ENCODE assay signal across 26 cellular contexts in the genomic region with DNA sequence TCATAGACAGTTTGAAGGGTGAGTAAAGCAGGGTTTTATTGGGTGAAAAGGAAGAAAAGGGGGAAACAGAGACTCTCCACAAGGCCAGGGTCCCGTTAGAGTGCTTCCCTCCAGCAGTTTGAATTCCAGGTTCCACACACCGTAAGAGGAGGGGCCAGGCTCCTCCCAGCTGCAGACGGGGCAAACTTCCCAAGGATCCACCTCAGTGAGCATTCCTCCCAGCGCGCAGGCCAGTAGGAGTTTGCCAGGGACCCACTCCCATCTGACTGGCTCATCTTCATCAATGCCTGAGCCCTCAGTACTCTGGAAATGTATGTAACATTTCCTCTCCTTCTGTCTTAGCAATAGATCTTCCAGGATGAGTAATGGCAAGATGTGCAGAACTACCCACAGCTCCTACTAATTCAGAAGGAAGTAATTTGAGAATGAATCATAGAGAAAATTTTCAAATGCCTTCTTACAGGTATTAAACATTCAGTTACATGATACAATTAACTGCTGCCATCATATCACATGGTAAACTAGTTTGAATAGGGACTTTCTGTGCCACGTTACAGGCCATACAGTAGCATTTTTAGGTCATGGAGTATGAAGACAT. TPM values are rescaled to one million over a fixed set of nuclear protein-coding genes. Genes with fewer than 3 reads are reported as not detected.
DNase-seq lines count a peak whose midpoint lies in the region; FAIRE-seq and TF ChIP-seq lines count a peak whose summit lies in the region.
"Had no signal": no experiment of that assay in that cellular context is flagged by ENCODE, and none has a peak within 500 bp of the region (broad histone marks: within the 10 kb centered on the region; RNA-seq: fewer than 3 reads in every experiment).

No MANE protein-coding gene starts in this region.

- no peaks in the 10 kb centered on the region for H3K36me3 Mint-ChIP-seq in Caco-2 (ENCODE audit: insufficient read depth, unreplicated experiment)
- H3K36me3 Mint-ChIP-seq: activated naive CD4-positive, alpha-beta T cell treated with anti-CD3 and anti-CD28 coated beads, Interleukin-2, amount 10 ng/mL, durations not matched to agents 7 days and 5 days; CD4-positive, alpha-beta memory T cell; type B pancreatic cell had no signal

- H3K27me3 Mint-ChIP-seq in Caco-2 (ENCODE audit: insufficient read depth, unreplicated experiment), result peaks cover 10% of the 10 kb centered on the region
- H3K27me3 Mint-ChIP-seq: activated CD4-positive, alpha-beta T cell treated with anti-CD3 and anti-CD28 coated beads for 36 hours; activated naive CD4-positive, alpha-beta T cell treated with anti-CD3 and anti-CD28 coated beads, Interleukin-2, amount 10 ng/mL, durations not matched to agents 7 days and 5 days; CD4-positive, alpha-beta memory T cell had no signal

- no peaks in the 10 kb centered on the region for H3K4me1 ChIP-seq in Caco-2
- H3K4me1 ChIP-seq: A549, body of pancreas, heart left ventricle had no signal

- H3K4me3 ChIP-seq in bronchial epithelial cell (ENCODE audit: low read depth, low read length) (no peak overlapping the region), Caco-2 (ENCODE audit: low read depth, low read length) (no peak overlapping the region)
- H3K4me3 ChIP-seq: A549, body of pancreas, heart left ventricle, SK-N-MC had no signal

- H3K4me1 Mint-ChIP-seq in Caco-2 (ENCODE audit: low read depth, unreplicated experiment), result no peaks in the 10 kb centered on the region
- H3K4me1 Mint-ChIP-seq: activated CD4-positive, alpha-beta T cell treated with anti-CD3 and anti-CD28 coated beads for 36 hours; activated naive CD4-positive, alpha-beta T cell treated with anti-CD3 and anti-CD28 coated beads, Interleukin-2, amount 10 ng/mL, durations not matched to agents 7 days and 5 days; CD4-positive, alpha-beta memory T cell; neural crest cell had no signal

- H3K9me3 Mint-ChIP-seq in Caco-2 (ENCODE audit: unreplicated experiment), result no peaks in the 10 kb centered on the region
- H3K9me3 Mint-ChIP-seq: activated naive CD4-positive, alpha-beta T cell treated with anti-CD3 and anti-CD28 coated beads, Interleukin-2, amount 10 ng/mL, durations not matched to agents 7 days and 5 days; neural crest cell; type B pancreatic cell had no signal

- TF ChIP-seq CTCF in bronchial epithelial cell (IDR thresholded peaks at IDR 0.05; ENCODE audit: insufficient read depth, low read length, severe bottlenecking) (no peak), Caco-2 (IDR thresholded peaks at IDR 0.05; ENCODE audit: insufficient read depth in 1 of 2, low read depth in 1 of 2, low read length in 1 of 2, severe bottlenecking in 1 of 2, unreplicated experiment in 1 of 2) (no peak)

- no peaks in the 10 kb centered on the region for H3K9me3 ChIP-seq in Caco-2
- H3K9me3 ChIP-seq: A549, body of pancreas, heart left ventricle had no signal

- H3K4me3 Mint-ChIP-seq in Caco-2 (ENCODE audit: unreplicated experiment), result no peak overlapping the region
- H3K4me3 Mint-ChIP-seq: activated CD4-positive, alpha-beta T cell treated with anti-CD3 and anti-CD28 coated beads for 36 hours; activated naive CD4-positive, alpha-beta T cell treated with anti-CD3 and anti-CD28 coated beads, Interleukin-2, amount 10 ng/mL, durations not matched to agents 7 days and 5 days; CD4-positive, alpha-beta memory T cell; HFFc6; neural crest cell; type B pancreatic cell had no signal

- H3K27me3 ChIP-seq in bronchial epithelial cell (ENCODE audit: control insufficient read depth, insufficient read depth, low read length), result no peaks in the 10 kb centered on the region
- no peaks in the 10 kb centered on the region; the same call in 1 of the 2 replicates for H3K27me3 ChIP-seq in Caco-2 (replicated peaks; ENCODE audit: control insufficient read depth, insufficient read depth, low read length)
- H3K27me3 ChIP-seq: body of pancreas had no signal

- peak; percentile 57 for FAIRE-seq in HTR-8/SVneo (lab: Jason Lieb, UNC)
- no peak for FAIRE-seq in bronchial epithelial cell (lab: Jason Lieb, UNC)
- no peak for FAIRE-seq in GM12891 (lab: Jason Lieb, UNC)
- FAIRE-seq: A549 had no signal

- TF ChIP-seq POLR2A in GM12891 (IDR thresholded peaks at IDR 0.05; ENCODE audit: low read depth, low read length), result no peak

- intact Hi-C loops in Caco-2 (cut with micrococcal nuclease; ENCODE audit: unreplicated experiment), result no loop called here

- POLR2A ChIA-PET in Caco-2 (lab: Charles Lee), result no interaction called here

- DNase-seq in A172 (ENCODE audit: low spot score) (peak; percentile 21), HTR-8/SVneo (ENCODE audit: insufficient read length, low spot score) (peak; percentile 19), bronchial epithelial cell (ENCODE audit: low read depth) (peak; percentile 98), kidney tubule cell (ENCODE audit: low spot score) (peak; percentile 88), GM12891 (ENCODE audit: insufficient read length, low spot score) (no peak), NCI-H2107 (lab: John Stamatoyannopoulos, UW) (no peak), Caco-2 (no peak)
- no peak for DNase-seq in activated CD4-positive, alpha-beta T cell treated with anti-CD3 and anti-CD28 coated beads, Interleukin-2, amount 50 U/mL, for 4 hours
- DNase-seq: activated CD4-positive, alpha-beta T cell treated with anti-CD3 and anti-CD28 coated beads for 36 hours; activated naive CD4-positive, alpha-beta T cell treated with anti-CD3 and anti-CD28 coated beads, Interleukin-2, amount 10 ng/mL, durations not matched to agents 7 days and 5 days; body of pancreas; CD4-positive, alpha-beta memory T cell; dermis blood vessel endothelial cell; DND-41; heart left ventricle; HFFc6; kidney glomerular epithelial cell; midbrain; NCI-H2029 treated with DMSO at 0.1 percent for 48 hours; NCI-H524 treated with DMSO at 0.1 percent for 48 hours; stimulated activated naive CD8-positive, alpha-beta T cell treated with anti-CD3 and anti-CD28 coated beads, Interleukin-15, Interleukin-2, amounts not matched to agents 100 U/mL and 50 U/mL, for 24 hours had no signal

- no peak overlapping the region for H3K27ac Mint-ChIP-seq in Caco-2 (ENCODE audit: unreplicated experiment)
- H3K27ac Mint-ChIP-seq: activated CD4-positive, alpha-beta T cell treated with anti-CD3 and anti-CD28 coated beads for 36 hours; activated naive CD4-positive, alpha-beta T cell treated with anti-CD3 and anti-CD28 coated beads, Interleukin-2, amount 10 ng/mL, durations not matched to agents 7 days and 5 days; HFFc6; type B pancreatic cell had no signal

- CTCF ChIA-PET in Caco-2 (lab: Charles Lee), result no interaction called here

- no TSS peak for BruUV-seq in Caco-2 (replicated peaks; lab: Mats Ljungman, UMichigan)

- H3K36me3 ChIP-seq in bronchial epithelial cell (ENCODE audit: control insufficient read depth, insufficient read depth, low read length), result no peaks in the 10 kb centered on the region
- no peaks in the 10 kb centered on the region for H3K36me3 ChIP-seq in Caco-2 (ENCODE audit: control insufficient read depth, insufficient read depth, low read length)
- H3K36me3 ChIP-seq: heart left ventricle had no signal

TF ChIP-seq in GM12891, 5 proteins besides CTCF, POLR2A, EP300 and RAD21:
- TF ChIP-seq SPI1 (IDR thresholded peaks at IDR 0.05; ENCODE audit: low read depth, low read length) (no peak), TAF1 (IDR thresholded peaks at IDR 0.05; ENCODE audit: low read depth, low read length) (no peak), POLR2AphosphoS5 (IDR thresholded peaks at IDR 0.05; ENCODE audit: low read depth, low read length) (no peak), POU2F2 (IDR thresholded peaks at IDR 0.05; ENCODE audit: low read depth, low read length) (no peak), PAX5 (IDR thresholded peaks at IDR 0.05; ENCODE audit: insufficient read depth, low read length, severe bottlenecking) (no peak)
TF ChIP-seq in GM12891: peak in this region for 0.

RNA-seq across cellular contexts. Expression of a gene that starts 34.0 kb away (rescaled TPM):
- total RNA-seq in A172 (2014; rRNA removed; shearing (Covaris generic)), result not detected in 2 replicates
- total RNA-seq in bronchial epithelial cell (0.79 and 1.4 TPM in 2 replicates), Caco-2 (2022) (0.14 and 0.32 TPM in 2 replicates)
- polyA plus RNA-seq in GM12891 (2012; ENCODE audit: low read depth, missing spikeins), result not detected
- total RNA-seq: activated CD4-positive, alpha-beta T cell treated with anti-CD3 and anti-CD28 coated beads for 36 hours; CD4-positive, alpha-beta memory T cell; HFFc6; neural crest cell; pulmonary artery endothelial cell had no signal
- polyA plus RNA-seq: CD4-positive, alpha-beta memory T cell had no signal

Comparison
In these comparisons a context has a peak if more than half of its experiments do, and no peak if none do; other contexts are left out.
1. DNase-seq: peak in A172 (single experiment), HTR-8/SVneo (single experiment), bronchial epithelial cell (single experiment) and kidney tubule cell (single experiment); none in GM12891 (single experiment), NCI-H2107 (single experiment), activated CD4-positive, alpha-beta T cell treated with anti-CD3 and anti-CD28 coated beads, Interleukin-2, amount 50 U/mL, for 4 hours (0 of 2) and Caco-2 (0 of 2).